Comparison of ENCODE assay signal across 1 cellular context in genomic region chr9:14692918-14693861, GRCh38.
A peak's percentile ranks its signal among the peaks of the same experiment; 100 is the strongest.
TF ChIP-seq lines count a peak whose summit lies in the region.

TSS of gene ZDHHC21 (minus strand) at chr9:14693432. CDS start at chr9:14674340, 19,092 bp downstream.

TF ChIP-seq in HepG2, 621 proteins besides CTCF, POLR2A, EP300 and RAD21 (continued from another document and continues in another):
- TF ChIP-seq NFIC (IDR thresholded peaks at IDR 0.05; ENCODE audit: low read length) (no peak), ZNF121 (CRISPR knock-in tag; IDR thresholded peaks at IDR 0.05) (no peak), ZNF205 (CRISPR knock-in tag; IDR thresholded peaks at IDR 0.05) (0 out of 2 replicates have a peak, but pooled peaks have one; percentile 36), HDAC1 (CRISPR knock-in tag; IDR thresholded peaks at IDR 0.05) (peak; percentile 81), HINFP (CRISPR knock-in tag; IDR thresholded peaks at IDR 0.05; ENCODE audit: low read depth) (peak; percentile 49), ZNF781 (CRISPR knock-in tag; IDR thresholded peaks at IDR 0.05; ENCODE audit: borderline replicate concordance, not compliant biosample characterization) (no peak), ZNF792 (CRISPR knock-in tag; IDR thresholded peaks at IDR 0.05) (peak; percentile 47; the same call in 1 of the 2 replicates), RNF219 (CRISPR knock-in tag; IDR thresholded peaks at IDR 0.05) (no peak), ZNF564 (CRISPR knock-in tag; IDR thresholded peaks at IDR 0.05) (no peak), SP4 (CRISPR knock-in tag; IDR thresholded peaks at IDR 0.05) (peak; percentile 50; the same call in 1 of the 2 replicates), TFE3 (CRISPR knock-in tag; IDR thresholded peaks at IDR 0.05) (peak; percentile 50; the same call in 1 of the 2 replicates), GLI4 (CRISPR knock-in tag; IDR thresholded peaks at IDR 0.05; ENCODE audit: borderline replicate concordance) (no peak), ZSCAN12 (CRISPR knock-in tag; IDR thresholded peaks at IDR 0.05) (no peak), SMYD3 (CRISPR knock-in tag; IDR thresholded peaks at IDR 0.05) (no peak), GPN1 (CRISPR knock-in tag; IDR thresholded peaks at IDR 0.05; ENCODE audit: borderline replicate concordance) (no peak), ZNF430 (CRISPR knock-in tag; IDR thresholded peaks at IDR 0.05) (peak; percentile 84), PBX3 (CRISPR knock-in tag; IDR thresholded peaks at IDR 0.05; ENCODE audit: borderline replicate concordance) (no peak), ZNF281 (CRISPR knock-in tag; IDR thresholded peaks at IDR 0.05; ENCODE audit: borderline replicate concordance) (peak; percentile 59), POLR2AphosphoS5 (IDR thresholded peaks at IDR 0.05; ENCODE audit: low read depth, low read length) (peak; percentile 66), JDP2 (CRISPR knock-in tag; IDR thresholded peaks at IDR 0.05; ENCODE audit: borderline replicate concordance) (no peak; the same call in 1 of the 2 replicates), SNAPC4 (CRISPR knock-in tag; IDR thresholded peaks at IDR 0.05) (no peak), MED8 (CRISPR knock-in tag; IDR thresholded peaks at IDR 0.05; ENCODE audit: insufficient replicate concordance) (peak; percentile 30), TIGD3 (CRISPR knock-in tag; IDR thresholded peaks at IDR 0.05; ENCODE audit: borderline replicate concordance) (no peak), ZNF292 (CRISPR knock-in tag; IDR thresholded peaks at IDR 0.05; ENCODE audit: borderline replicate concordance, low read depth) (no peak), SATB2 (CRISPR knock-in tag; IDR thresholded peaks at IDR 0.05) (no peak), KAT2B (IDR thresholded peaks at IDR 0.05; ENCODE audit: borderline replicate concordance, low read depth, low read length) (no peak), ELK4 (CRISPR knock-in tag; IDR thresholded peaks at IDR 0.05; ENCODE audit: borderline replicate concordance) (no peak), ZFAT (CRISPR knock-in tag; conservative IDR thresholded peaks at IDR 0.05) (no peak), ZBTB33 (CRISPR knock-in tag; IDR thresholded peaks at IDR 0.05) (no peak), GABPA (IDR thresholded peaks at IDR 0.05; ENCODE audit: low read depth, low read length) (peak; percentile 85), GABPA (CRISPR knock-in tag; IDR thresholded peaks at IDR 0.05; ENCODE audit: low read depth) (peak; percentile 75), NBN (conservative IDR thresholded peaks at IDR 0.05) (no peak), AFF4 (CRISPR knock-in tag; IDR thresholded peaks at IDR 0.05) (no peak), ZNF678 (CRISPR knock-in tag; IDR thresholded peaks at IDR 0.05) (no peak)
